Comparison of ENCODE assay signal across 39 cellular contexts in genomic region chr7:75804705-75805104, GRCh38. TPM values are rescaled to one million over a fixed set of nuclear protein-coding genes. Genes with fewer than 3 reads are reported as not detected.
"Had no signal": no experiment of that assay in that cellular context is flagged by ENCODE, and none has a peak within 500 bp of the region (broad histone marks: within the 10 kb centered on the region; RNA-seq: fewer than 3 reads in every experiment).

No MANE protein-coding gene starts in this region.

- H3K27me3 ChIP-seq: MG63 had no signal

- H3K36me3 ChIP-seq: MG63 had no signal

- DNase-seq: Karpas-422, Kasumi-1, MG63, MM.1S, MV-4-11, NCI-H1048, NCI-H1092, NCI-H1092 treated with DMSO at 0.1 percent for 48 hours, NCI-H1105, NCI-H1105 treated with DMSO at 0.1 percent for 48 hours, NCI-H1417, NCI-H1417 treated with DMSO at 0.1 percent for 48 hours, NCI-H1436, NCI-H1436 treated with DMSO at 0.1 percent for 48 hours, NCI-H146, NCI-H1694, NCI-H1694 treated with DMSO at 0.1 percent for 48 hours, NCI-H187, NCI-H187 treated with DMSO at 0.1 percent for 48 hours, NCI-H1930, NCI-H2029, NCI-H2029 treated with DMSO at 0.1 percent for 48 hours, NCI-H2081, NCI-H2081 treated with DMSO at 0.1 percent for 48 hours, NCI-H2107, NCI-H2171, NCI-H2171 treated with DMSO at 0.1 percent for 48 hours, NCI-H2227 treated with DMSO at 0.1 percent for 48 hours, NCI-H226, NCI-H345, NCI-H446, NCI-H446 treated with DMSO at 0.1 percent for 48 hours, NCI-H510A, NCI-H510A treated with DMSO at 0.1 percent for 48 hours had no signal

- H3K4me2 ChIP-seq: KMS-11 had no signal

- H3K9me3 ChIP-seq: MG63 had no signal

- H3K9ac ChIP-seq: KMS-11 had no signal

- H3K4me3 ChIP-seq: MG63 had no signal

- H3K27ac ChIP-seq: KMS-11 had no signal

RNA-seq across cellular contexts. Expression of gene CCL24, which starts 8.9 kb away (rescaled TPM):
- total RNA-seq: LHCN-M2, M059J, MCF 10A, NCI-H460 had no signal

RNA-seq across cellular contexts. Expression of gene CCL26, which starts 32.7 kb away (rescaled TPM):
- total RNA-seq: LHCN-M2, MCF 10A had no signal
